Comparison of ENCODE assay signal across 16 cellular contexts in the genomic region with DNA sequence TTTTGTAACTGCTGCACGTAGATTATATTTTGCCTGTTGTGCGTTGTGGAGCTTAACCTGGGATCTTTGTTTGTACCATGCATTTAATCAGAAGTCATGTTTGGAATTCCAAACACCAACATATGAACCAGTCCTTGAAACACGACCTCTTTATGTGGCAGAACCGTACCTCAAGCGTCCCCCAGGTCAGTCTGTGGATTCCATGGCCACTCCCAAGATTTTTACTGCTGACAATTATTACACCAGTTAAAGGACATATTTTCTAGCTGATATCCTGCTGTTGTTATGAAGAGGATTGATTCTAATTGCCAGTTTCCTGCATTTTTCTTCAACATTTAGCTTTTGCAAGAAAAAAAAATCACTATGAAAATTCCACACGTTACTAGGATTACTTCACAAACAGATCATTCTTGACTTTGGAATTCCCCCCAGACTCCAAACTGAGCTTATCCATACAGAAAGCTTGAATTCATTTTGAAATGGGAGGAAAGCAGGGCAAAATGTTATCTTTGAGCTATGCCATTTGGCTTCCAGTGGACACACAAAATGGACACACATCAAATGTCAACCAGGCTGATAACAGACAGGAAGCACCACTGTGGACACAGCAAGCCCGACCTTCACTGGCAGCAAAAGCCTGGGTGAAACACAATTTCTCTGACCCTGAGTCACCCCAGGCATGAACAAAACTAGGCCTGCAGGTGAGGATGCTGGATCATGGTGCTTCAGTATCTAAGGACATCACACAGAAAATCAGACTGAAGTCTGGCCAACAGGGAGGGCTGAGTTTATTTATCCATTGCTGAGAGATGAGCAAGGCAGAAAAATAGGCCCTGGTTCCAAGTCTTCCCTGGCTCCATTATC.
DNase-seq lines count a peak whose midpoint lies in the region; ATAC-seq and TF ChIP-seq lines count a peak whose summit lies in the region.
"Had no signal": no experiment of that assay in that cellular context is flagged by ENCODE, and none has a peak within 500 bp of the region (broad histone marks: within the 10 kb centered on the region; RNA-seq: fewer than 3 reads in every experiment).

No MANE protein-coding gene starts in this region.

- H3K9me3 Mint-ChIP-seq in neural progenitor cell (no peaks in the 10 kb centered on the region), endodermal cell (no peaks in the 10 kb centered on the region)
- peaks cover 0 to 3% (median 0%) of the 10 kb centered on the region in 5 donors for H3K9me3 Mint-ChIP-seq in CD8-positive, alpha-beta memory T cell
- H3K9me3 Mint-ChIP-seq: dendritic cell treated with granulocyte-macrophage colony-stimulating factor and Interleukin-4, amounts not matched to agents 40 ng/mL and 50 ng/mL, for 4 days had no signal

- H3K9ac ChIP-seq in neural progenitor cell (no peak overlapping the region), endodermal cell (ENCODE audit: extremely low read depth, low read length, poor library complexity, severe bottlenecking) (no peak overlapping the region)

- CTCF ChIA-PET in Panc1 (lab: Charles Lee), result interaction anchor here (0.6 kb wide), 1 partner anchor 668 kb away, joined by 7 read pairs; no protein-coding TSS in a partner anchor
- CTCF ChIA-PET in CD8-positive, alpha-beta memory T cell (lab: Charles Lee), result no interaction called here

- no peaks in the 10 kb centered on the region for H3F3A ChIP-seq in neural progenitor cell (ENCODE audit: low read depth)

- no peak overlapping the region for H2AFZ ChIP-seq in neural progenitor cell (replicated peaks)

- H3K4me3 ChIP-seq in Panc1 (ENCODE audit: low read depth in 2 of 2, low read length in 2 of 2) (no peak overlapping the region), gastroesophageal sphincter (no peak overlapping the region), neural progenitor cell (no peak overlapping the region), endodermal cell (ENCODE audit: low read length) (no peak overlapping the region)
- H3K4me3 ChIP-seq in CD8-positive, alpha-beta memory T cell (ENCODE audit: low read length), result no peak overlapping the region

- no TSS peak for BruUV-seq in Panc1 (replicated peaks; lab: Mats Ljungman, UMichigan)

- H3K4me2 ChIP-seq in neural progenitor cell, result no peak overlapping the region

- in situ Hi-C loops in Panc1 (cut with HindIII; ENCODE audit: low pct_unique_long_range_greater_than_20kb, low sequenced_read_pairs), result no loop called here

- peak; percentile 62 for ATAC-seq in Panc1
- ATAC-seq in gastroesophageal sphincter, result peak; percentile 19
- ATAC-seq: activated CD4-positive, alpha-beta T cell treated with anti-CD3 and anti-CD28 coated beads for 36 hours; stimulated activated naive CD8-positive, alpha-beta T cell treated with anti-CD3 and anti-CD28 coated beads, Interleukin-15, Interleukin-2, amounts not matched to agents 100 U/mL and 50 U/mL, for 24 hours had no signal

- H3K27me3 Mint-ChIP-seq in neural progenitor cell (ENCODE audit: insufficient read depth, low read depth) (peaks cover 3% of the 10 kb centered on the region), endodermal cell (ENCODE audit: insufficient read depth) (peaks cover 12% of the 10 kb centered on the region)
- peaks cover 0 to 1% of the 10 kb centered on the region in 2 donors for H3K27me3 Mint-ChIP-seq in CD8-positive, alpha-beta memory T cell
- H3K27me3 Mint-ChIP-seq: CD4-positive, CD25-positive, alpha-beta regulatory T cell had no signal

- POLR2A ChIA-PET in Panc1 (lab: Charles Lee), result no interaction called here
- POLR2A ChIA-PET in CD8-positive, alpha-beta memory T cell (lab: Charles Lee), result no interaction called here

- H3K27ac Mint-ChIP-seq in neural progenitor cell, result peak overlapping the region; percentile 39
- H3K27ac Mint-ChIP-seq in endodermal cell, result no peak overlapping the region
- no peak overlapping the region for H3K27ac Mint-ChIP-seq in CD8-positive, alpha-beta memory T cell
- H3K27ac Mint-ChIP-seq: activated CD4-positive, alpha-beta T cell treated with anti-CD3 and anti-CD28 coated beads for 36 hours; CD4-positive, CD25-positive, alpha-beta regulatory T cell; dendritic cell treated with granulocyte-macrophage colony-stimulating factor and Interleukin-4, amounts not matched to agents 40 ng/mL and 50 ng/mL, for 4 days had no signal

- H3K36me3 ChIP-seq in Panc1 (ENCODE audit: control insufficient read depth, insufficient read depth, low read length) (no peaks in the 10 kb centered on the region), gastroesophageal sphincter (no peaks in the 10 kb centered on the region), neural progenitor cell (no peaks in the 10 kb centered on the region), endodermal cell (ENCODE audit: control insufficient read depth, insufficient read depth, low read length) (no peaks in the 10 kb centered on the region)
- H3K36me3 ChIP-seq in CD8-positive, alpha-beta memory T cell (ENCODE audit: insufficient read depth, low read length), result no peaks in the 10 kb centered on the region

- H3K4me3 Mint-ChIP-seq in neural progenitor cell (no peak overlapping the region), endodermal cell (no peak overlapping the region)
- no peak overlapping the region for H3K4me3 Mint-ChIP-seq in CD8-positive, alpha-beta memory T cell
- H3K4me3 Mint-ChIP-seq: activated CD4-positive, alpha-beta T cell treated with anti-CD3 and anti-CD28 coated beads for 36 hours; CD4-positive, CD25-positive, alpha-beta regulatory T cell; dendritic cell treated with granulocyte-macrophage colony-stimulating factor and Interleukin-4, amounts not matched to agents 40 ng/mL and 50 ng/mL, for 4 days had no signal

- H3K27ac ChIP-seq in Panc1 (ENCODE audit: low read length), result no peak overlapping the region
- peak overlapping the region in 1 of 4 donors; percentile 31 for H3K27ac ChIP-seq in gastroesophageal sphincter
- no peak overlapping the region for H3K27ac ChIP-seq in neural progenitor cell
- no peak overlapping the region for H3K27ac ChIP-seq in endodermal cell (ENCODE audit: low read depth, low read length)
- no peak overlapping the region for H3K27ac ChIP-seq in CD8-positive, alpha-beta memory T cell (ENCODE audit: low read depth, low read length)

- H3K4me1 ChIP-seq in Panc1 (ENCODE audit: control insufficient read depth, insufficient read depth, low read length) (peaks cover 11% of the 10 kb centered on the region), gastroesophageal sphincter (peaks cover 0 to 9% (median 9%) of the 10 kb centered on the region in 3 donors), neural progenitor cell (peaks cover 6% of the 10 kb centered on the region), endodermal cell (ENCODE audit: control insufficient read depth, insufficient read depth, low read length) (peaks cover 22% of the 10 kb centered on the region)
- H3K4me1 ChIP-seq in CD8-positive, alpha-beta memory T cell (ENCODE audit: insufficient read depth, low read length), result no peaks in the 10 kb centered on the region

- H3K4me1 Mint-ChIP-seq in neural progenitor cell, result peaks cover 42% of the 10 kb centered on the region
- peaks cover 67% of the 10 kb centered on the region for H3K4me1 Mint-ChIP-seq in endodermal cell
- H3K4me1 Mint-ChIP-seq in CD8-positive, alpha-beta memory T cell, result no peaks in the 10 kb centered on the region
- H3K4me1 Mint-ChIP-seq: activated CD4-positive, alpha-beta T cell treated with anti-CD3 and anti-CD28 coated beads for 36 hours; CD4-positive, CD25-positive, alpha-beta regulatory T cell had no signal

- no peak for TF ChIP-seq POLR2A in gastroesophageal sphincter (IDR thresholded peaks at IDR 0.05)

- TF ChIP-seq EP300 in gastroesophageal sphincter (IDR thresholded peaks at IDR 0.05), result no peak

- H3K27me3 ChIP-seq in Panc1 (ENCODE audit: control insufficient read depth, insufficient read depth, low read length) (no peaks in the 10 kb centered on the region), gastroesophageal sphincter (no peaks in the 10 kb centered on the region), neural progenitor cell (no peaks in the 10 kb centered on the region), endodermal cell (ENCODE audit: control insufficient read depth, insufficient read depth, low read length, poor library complexity, severe bottlenecking) (no peaks in the 10 kb centered on the region)
- no peaks in the 10 kb centered on the region for H3K27me3 ChIP-seq in CD8-positive, alpha-beta memory T cell (ENCODE audit: insufficient read depth, low read length, poor library complexity, severe bottlenecking)

- H3K9me3 ChIP-seq in Panc1 (ENCODE audit: control insufficient read depth, insufficient read depth, low read depth, low read length), result no peaks in the 10 kb centered on the region
- H3K9me3 ChIP-seq in gastroesophageal sphincter, result no peaks in the 10 kb centered on the region
- H3K9me3 ChIP-seq in neural progenitor cell (ENCODE audit: low read depth), result no peaks in the 10 kb centered on the region
- no peaks in the 10 kb centered on the region for H3K9me3 ChIP-seq in endodermal cell (ENCODE audit: control insufficient read depth, low read length)
- H3K9me3 ChIP-seq in CD8-positive, alpha-beta memory T cell (ENCODE audit: low read length), result no peaks in the 10 kb centered on the region

- H3K79me2 ChIP-seq in neural progenitor cell (ENCODE audit: low read depth), result no peaks in the 10 kb centered on the region

- no peak for TF ChIP-seq CTCF in Panc1 (IDR thresholded peaks at IDR 0.05)
- no peak for TF ChIP-seq CTCF in gastroesophageal sphincter (IDR thresholded peaks at IDR 0.05)
- TF ChIP-seq CTCF in neural progenitor cell (IDR thresholded peaks at IDR 0.05), result no peak
- no peak for TF ChIP-seq CTCF in endodermal cell (conservative IDR thresholded peaks at IDR 0.05)

- intact Hi-C loops in Panc1 (cut with micrococcal nuclease; ENCODE audit: unreplicated experiment), result loop anchor here (10.0 kb wide), 2 partner anchors 328 to 662 kb away; no protein-coding TSS in a partner anchor

- H3K36me3 Mint-ChIP-seq in neural progenitor cell (no peaks in the 10 kb centered on the region), endodermal cell (ENCODE audit: low read depth) (no peaks in the 10 kb centered on the region)
- no peaks in the 10 kb centered on the region for H3K36me3 Mint-ChIP-seq in CD8-positive, alpha-beta memory T cell
- H3K36me3 Mint-ChIP-seq: CD4-positive, CD25-positive, alpha-beta regulatory T cell; naive B cell had no signal

- no peaks in the 10 kb centered on the region for H4K20me1 ChIP-seq in neural progenitor cell (ENCODE audit: low read depth)

- DNase-seq in AG20443 (ENCODE audit: low spot score), result peak; percentile 41
- no peak for DNase-seq in Panc1 (ENCODE audit: low read depth, low spot score)
- no peak for DNase-seq in neural progenitor cell (ENCODE audit: low spot score)
- DNase-seq in CD1c-positive myeloid dendritic cell (ENCODE audit: extremely low spot score), result no peak
- no peak for DNase-seq in endodermal cell
- no peak for DNase-seq in activated CD4-positive, alpha-beta T cell treated with anti-CD3 and anti-CD28 coated beads, Interleukin-2, amount 50 U/mL, for 48 hours
- DNase-seq in CD8-positive, alpha-beta memory T cell, result no peak
- DNase-seq: activated CD4-positive, alpha-beta T cell treated with anti-CD3 and anti-CD28 coated beads for 36 hours; activated effector memory CD4-positive, alpha-beta T cell treated with anti-CD3 and anti-CD28 coated beads, Interleukin-2, amount 50 U/mL, for 16 hours; CD4-positive, CD25-positive, alpha-beta regulatory T cell; hippocampal formation; naive B cell; NCI-H524; stimulated activated naive CD8-positive, alpha-beta T cell treated with anti-CD3 and anti-CD28 coated beads, Interleukin-15, Interleukin-2, amounts not matched to agents 100 U/mL and 50 U/mL, for 24 hours had no signal

- 58 to 66% methylated on average over 6 to 7 of the region's 7 CpGs for WGBS in gastroesophageal sphincter (ENCODE audit: low coverage in 1 of 2), 2 donors
- WGBS in endodermal cell (ENCODE audit: insufficient coverage in 1 of 2, insufficient read length in 1 of 2), 2 experiments, result 92 to 96% methylated on average over 4 to 7 of the region's 7 CpGs
